Comparison of ENCODE assay signal across 27 cellular contexts in the genomic region with DNA sequence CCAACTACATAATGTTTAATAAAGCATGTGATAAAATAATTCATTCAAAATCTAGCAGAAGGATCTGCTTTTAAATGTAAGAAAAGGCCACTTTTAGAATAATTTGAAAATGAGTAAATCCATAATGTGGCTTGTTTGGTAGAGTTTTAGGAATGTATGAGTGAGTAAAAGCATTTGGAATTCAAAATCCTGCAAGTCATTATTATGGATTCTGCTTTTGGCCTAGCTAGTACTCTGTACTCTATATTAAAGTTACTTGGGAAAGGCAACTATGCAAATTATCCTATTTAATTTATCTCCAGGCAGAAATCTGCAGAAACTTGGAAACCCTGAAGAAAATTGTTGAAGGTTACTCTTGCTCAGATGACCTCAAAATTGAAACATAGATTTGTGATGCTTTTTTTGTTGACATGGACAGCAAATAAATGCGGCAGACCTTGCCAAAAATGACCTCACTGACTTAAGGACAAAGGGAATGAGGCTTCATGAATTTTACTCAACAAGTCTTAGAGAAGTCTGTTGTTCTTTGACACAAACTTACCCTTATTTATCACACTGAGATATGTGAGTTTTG.
A peak's percentile ranks its signal among the peaks of the same experiment; 100 is the strongest.
DNase-seq lines count a peak whose midpoint lies in the region; ATAC-seq and TF ChIP-seq lines count a peak whose summit lies in the region.
"Had no signal": no experiment of that assay in that cellular context is flagged by ENCODE, and none has a peak within 500 bp of the region (broad histone marks: within the 10 kb centered on the region; RNA-seq: fewer than 3 reads in every experiment).

No MANE protein-coding gene starts in this region.

- no peaks in the 10 kb centered on the region for H3F3A ChIP-seq in PC-3 (ENCODE audit: low read length, unreplicated experiment)
- no peaks in the 10 kb centered on the region for H3F3A ChIP-seq in smooth muscle cell (ENCODE audit: low read depth)

- DNase-seq in GM04504 (ENCODE audit: low read depth) (peak; percentile 60), PC-3 (peak; percentile 11), fibroblast of lung (ENCODE audit: low read depth in 2 of 2) (peak; percentile 64 to 72), smooth muscle cell (lab: John Stamatoyannopoulos, UW; ENCODE audit: unreplicated experiment) (no peak), lower leg skin (ENCODE audit: low spot score in 2 of 2) (no peak), retina (no peak), iPS-NIHi11 (ENCODE audit: low spot score) (no peak), NK-92 (lab: John Stamatoyannopoulos, UW; ENCODE audit: unreplicated experiment) (no peak)
- DNase-seq: activated CD4-positive, alpha-beta T cell treated with anti-CD3 and anti-CD28 coated beads, Interleukin-2, amount 50 U/mL, for 48 hours; activated CD8-positive, alpha-beta memory T cell treated with anti-CD3 and anti-CD28 coated beads, Interleukin-2, amount 50 U/mL, for 4 hours; activated naive CD4-positive, alpha-beta T cell treated with anti-CD3 and anti-CD28 coated beads for 36 hours; CD8-positive, alpha-beta memory T cell; effector memory CD8-positive, alpha-beta T cell; hypothalamus; Karpas-422; mesendoderm; NCI-H1092; NCI-H2029 treated with DMSO at 0.1 percent for 48 hours; NCI-H226; NCI-H69; SJCRH30; stimulated activated naive CD8-positive, alpha-beta T cell treated with anti-CD3 and anti-CD28 coated beads, Interleukin-15, Interleukin-2, amounts not matched to agents 100 U/mL and 50 U/mL, for 24 hours had no signal

- H3K4me3 ChIP-seq in PC-3 (ENCODE audit: low read length) (no peak overlapping the region), fibroblast of lung (replicated peaks in 1 of 4; ENCODE audit: control extremely low read depth in 1 of 4, insufficient read depth in 1 of 4, low read depth in 3 of 4, low read length in 4 of 4) (no peak overlapping the region), smooth muscle cell (no peak overlapping the region), lower leg skin (ENCODE audit: low read depth, poor library complexity, severe bottlenecking) (no peak overlapping the region)
- H3K4me3 ChIP-seq: cardiac muscle cell, coronary artery, SJCRH30, thoracic aorta, vagina had no signal

- no peaks in the 10 kb centered on the region for H3K79me2 ChIP-seq in PC-3 (ENCODE audit: low read length)
- no peaks in the 10 kb centered on the region for H3K79me2 ChIP-seq in fibroblast of lung (ENCODE audit: control insufficient read depth, insufficient read depth, low read length)
- no peaks in the 10 kb centered on the region for H3K79me2 ChIP-seq in smooth muscle cell (ENCODE audit: low read depth)

- H4K20me1 ChIP-seq in PC-3 (ENCODE audit: low read length) (no peaks in the 10 kb centered on the region), fibroblast of lung (ENCODE audit: control insufficient read depth, extremely low read depth, insufficient read depth, low read length) (no peaks in the 10 kb centered on the region), smooth muscle cell (ENCODE audit: low read depth) (no peaks in the 10 kb centered on the region)

- H3K9me2 ChIP-seq in PC-3 (replicated peaks; ENCODE audit: low read length), result no peaks in the 10 kb centered on the region

- no peak for ATAC-seq in PC-3
- ATAC-seq: effector memory CD8-positive, alpha-beta T cell; left lobe of liver; stimulated activated naive CD8-positive, alpha-beta T cell treated with anti-CD3 and anti-CD28 coated beads, Interleukin-15, Interleukin-2, amounts not matched to agents 100 U/mL and 50 U/mL, for 24 hours had no signal

- H3K9me3 ChIP-seq in PC-3 (ENCODE audit: low read length) (no peaks in the 10 kb centered on the region), fibroblast of lung (ENCODE audit: control insufficient read depth, insufficient read depth, low read depth, low read length) (no peaks in the 10 kb centered on the region), smooth muscle cell (replicated peaks; ENCODE audit: low read depth) (no peaks in the 10 kb centered on the region)
- H3K9me3 ChIP-seq: SJCRH30, thoracic aorta, vagina had no signal

- H3K27me3 ChIP-seq in PC-3 (ENCODE audit: low read length) (no peaks in the 10 kb centered on the region), fibroblast of lung (ENCODE audit: control insufficient read depth, insufficient read depth, low read length) (no peaks in the 10 kb centered on the region), smooth muscle cell (ENCODE audit: low read depth) (no peaks in the 10 kb centered on the region)
- H3K27me3 ChIP-seq: cardiac muscle cell, SJCRH30, vagina had no signal

- H3K27ac ChIP-seq in PC-3 (ENCODE audit: low read length) (no peak overlapping the region), fibroblast of lung (ENCODE audit: insufficient read depth, low read length) (peak overlapping the region; percentile 24), smooth muscle cell (ENCODE audit: low read depth) (no peak overlapping the region)
- H3K27ac ChIP-seq: cardiac muscle cell, coronary artery, SJCRH30, thoracic aorta, vagina had no signal

- no peak for TF ChIP-seq POLR2A in lower leg skin (IDR thresholded peaks at IDR 0.05)

- H3K4me2 ChIP-seq in PC-3 (ENCODE audit: low read length) (no peak overlapping the region), fibroblast of lung (ENCODE audit: extremely low read depth, insufficient read depth, low read length) (no peak overlapping the region), smooth muscle cell (no peak overlapping the region)

- no TSS peak for BruUV-seq in PC-3 (replicated peaks; lab: Mats Ljungman, UMichigan)

- no peak overlapping the region for H2AFZ ChIP-seq in PC-3 (ENCODE audit: low read length)
- H2AFZ ChIP-seq in fibroblast of lung (ENCODE audit: low read length), result no peak overlapping the region
- peak overlapping the region; percentile 67 for H2AFZ ChIP-seq in smooth muscle cell (ENCODE audit: low read depth)

- CTCF ChIA-PET in PC-3 (lab: Charles Lee), result no interaction called here

- H3K36me3 ChIP-seq in PC-3 (ENCODE audit: low read depth, low read length) (no peaks in the 10 kb centered on the region), fibroblast of lung (ENCODE audit: control insufficient read depth, insufficient read depth, low read length) (no peaks in the 10 kb centered on the region), smooth muscle cell (ENCODE audit: low read depth) (no peaks in the 10 kb centered on the region)
- H3K36me3 ChIP-seq: cardiac muscle cell, SJCRH30, thoracic aorta, vagina had no signal

- peaks cover 5% of the 10 kb centered on the region; the same call in 1 of the 2 replicates for H3K4me1 ChIP-seq in PC-3 (ENCODE audit: insufficient read depth, low read length)
- no peaks in the 10 kb centered on the region for H3K4me1 ChIP-seq in fibroblast of lung (ENCODE audit: control insufficient read depth, extremely low read depth, insufficient read depth, low read length)
- no peaks in the 10 kb centered on the region for H3K4me1 ChIP-seq in smooth muscle cell (ENCODE audit: low read depth)
- H3K4me1 ChIP-seq: SJCRH30, vagina had no signal

- intact Hi-C loops in PC-3 (cut with micrococcal nuclease), result no loop called here
- intact Hi-C loops in lower leg skin (cut with DNase I; ENCODE audit: low total_unique reads), result no loop called here

- WGBS in smooth muscle cell (ENCODE audit: low lambda C conversion rate), result 85% methylated on average over 1 of the region's 1 CpG
- WGBS in lower leg skin, 2 donors, result 59 to 71% methylated on average over 1 of the region's 1 CpG

- TF ChIP-seq CTCF in PC-3 (conservative IDR thresholded peaks at IDR 0.05; ENCODE audit: low read depth, low read length), result no peak
- no peak for TF ChIP-seq CTCF in fibroblast of lung (conservative IDR thresholded peaks at IDR 0.05 in 1 of 2, IDR thresholded peaks at IDR 0.05 in 1 of 2; ENCODE audit: low read depth in 1 of 2, low read length in 2 of 2)
- no peak for TF ChIP-seq CTCF in smooth muscle cell (IDR thresholded peaks at IDR 0.05; ENCODE audit: borderline replicate concordance, insufficient read depth, poor library complexity, severe bottlenecking)
- no peak for TF ChIP-seq CTCF in lower leg skin (IDR thresholded peaks at IDR 0.05)

- H3K9ac ChIP-seq in PC-3 (ENCODE audit: low read length) (no peak overlapping the region), fibroblast of lung (ENCODE audit: insufficient read depth, low read length) (no peak overlapping the region), smooth muscle cell (ENCODE audit: low read depth) (no peak overlapping the region)

- POLR2A ChIA-PET in PC-3 (lab: Charles Lee; ENCODE audit: unreplicated experiment), result no interaction called here

Comparison
In these comparisons a context has a peak if more than half of its experiments do, and no peak if none do; other contexts are left out.
1. DNase-seq: peak in GM04504 (single experiment), PC-3 (single experiment) and fibroblast of lung (2 of 2); none in smooth muscle cell (single experiment), lower leg skin (0 of 2), retina (single experiment), iPS-NIHi11 (single experiment) and NK-92 (single experiment).